ENCODE assay signal across 17 cellular contexts in the genomic region with DNA sequence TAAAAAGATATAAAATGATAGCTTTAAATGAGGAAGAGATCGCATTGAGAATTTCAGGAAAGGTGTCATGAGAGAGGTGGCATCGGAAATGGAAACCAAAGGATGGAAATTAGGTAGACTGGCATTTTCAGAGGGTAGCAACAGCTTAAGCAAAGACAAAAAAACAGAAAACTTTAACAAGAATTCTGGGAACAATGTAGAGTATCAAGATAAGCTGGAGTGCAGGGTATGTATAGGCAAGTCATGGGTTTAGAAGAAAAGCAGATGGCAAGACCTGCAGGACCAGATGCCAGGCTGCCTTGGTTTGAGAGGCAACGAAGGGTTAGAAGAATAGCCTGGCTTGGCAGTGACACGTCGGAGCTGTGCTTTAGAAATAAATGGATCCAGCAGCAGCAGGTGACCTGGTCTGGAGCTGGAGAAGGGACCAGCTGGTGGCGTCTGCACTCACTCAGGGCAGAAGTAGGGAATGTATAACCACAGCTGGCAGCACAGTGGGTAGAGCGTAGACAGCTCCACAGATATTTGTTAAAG.
DNase-seq lines count a peak whose midpoint lies in the region; TF ChIP-seq lines count a peak whose summit lies in the region.
"Had no signal": no experiment of that assay in that cellular context is flagged by ENCODE, and none has a peak within 500 bp of the region (broad histone marks: within the 10 kb centered on the region; RNA-seq: fewer than 3 reads in every experiment).

No MANE protein-coding gene starts in this region.

- peak overlapping the region; percentile 51 for H3K4me3 Mint-ChIP-seq in endothelial cell (ENCODE audit: unreplicated experiment)
- H3K4me3 Mint-ChIP-seq: CD4-positive, alpha-beta memory T cell; IgD-negative memory B cell had no signal

- no peaks in the 10 kb centered on the region for H3K9me3 Mint-ChIP-seq in endothelial cell (ENCODE audit: unreplicated experiment)
- H3K9me3 Mint-ChIP-seq: CD4-positive, alpha-beta memory T cell; IgD-negative memory B cell had no signal

- intact Hi-C loops in cardiac septum (cut with DNase I): no loop called here

- H3K36me3 Mint-ChIP-seq in endothelial cell (ENCODE audit: low read depth, unreplicated experiment): peaks cover 27% of the 10 kb centered on the region
- H3K36me3 Mint-ChIP-seq: CD4-positive, alpha-beta memory T cell had no signal

- no peaks in the 10 kb centered on the region for H3K27me3 Mint-ChIP-seq in endothelial cell (ENCODE audit: unreplicated experiment)
- H3K27me3 Mint-ChIP-seq: IgD-negative memory B cell had no signal

- TF ChIP-seq CTCF in endothelial cell (IDR thresholded peaks at IDR 0.05; ENCODE audit: unreplicated experiment): no peak

- H3K4me1 Mint-ChIP-seq in endothelial cell (ENCODE audit: unreplicated experiment): peaks cover 5% of the 10 kb centered on the region

- H3K27ac Mint-ChIP-seq in endothelial cell (ENCODE audit: unreplicated experiment): no peak overlapping the region

- DNase-seq in DMS 273 (lab: John Stamatoyannopoulos, UW; ENCODE audit: unreplicated experiment) (peak; percentile 95), NCI-H1694 treated with DMSO at 0.1 percent for 48 hours (lab: John Stamatoyannopoulos, UW) (peak; percentile 94), NCI-H69 (lab: John Stamatoyannopoulos, UW) (peak; percentile 76), endothelial cell (ENCODE audit: low spot score) (no peak), T-helper 1 cell (no peak), cardiac septum (ENCODE audit: low spot score) (no peak), CD1c-positive myeloid dendritic cell (ENCODE audit: extremely low spot score) (no peak), MV-4-11 (lab: John Stamatoyannopoulos, UW) (no peak)
- DNase-seq: ACHN; CD4-positive, alpha-beta memory T cell; DMS53; GF-D8; NCI-H1417; NCI-H187 treated with DMSO at 0.1 percent for 48 hours; NCI-H748 treated with DMSO at 0.1 percent for 48 hours; OCI-M1 had no signal

Comparison
In these comparisons a context has a peak if more than half of its experiments do, and no peak if none do; other contexts are left out.
1. DNase-seq: peak in DMS 273 (single experiment), NCI-H1694 treated with DMSO at 0.1 percent for 48 hours (single experiment) and NCI-H69 (single experiment); none in endothelial cell (single experiment), T-helper 1 cell (0 of 5), cardiac septum (single experiment), CD1c-positive myeloid dendritic cell (single experiment) and MV-4-11 (single experiment).